ENCODE assay signal across 8 cellular contexts in genomic region chr4:84583871-84584373, GRCh38. TPM values are rescaled to one million over a fixed set of nuclear protein-coding genes. Genes with fewer than 3 reads are reported as not detected.
DNase-seq lines count a peak whose midpoint lies in the region; ATAC-seq and TF ChIP-seq lines count a peak whose summit lies in the region.

No MANE protein-coding gene starts in this region.

- H3K27ac ChIP-seq in foreskin keratinocyte = peak overlapping the region; percentile 71
- H3K27ac ChIP-seq in skeletal muscle tissue (ENCODE audit: low read depth, low read length) = no peak overlapping the region

- peaks cover 44% of the 10 kb centered on the region for H3K27me3 Mint-ChIP-seq in activated CD4-positive, alpha-beta T cell treated with anti-CD3 and anti-CD28 coated beads, Interleukin-2, amount 10 ng/mL, durations not matched to agents 7 days and 5 days
- H3K27me3 Mint-ChIP-seq in T-cell = peaks cover 25 to 46% of the 10 kb centered on the region in 2 donors

- CTCF ChIA-PET in activated CD4-positive, alpha-beta T cell treated with anti-CD3 and anti-CD28 coated beads, Interleukin-2, amount 10 ng/mL, durations not matched to agents 7 days and 5 days (lab: Charles Lee) = interaction anchor here (1.0 to 1.8 kb wide), 2 partner anchors 10 to 13 kb away, joined by 4 to 7 read pairs; no protein-coding TSS in a partner anchor
- CTCF ChIA-PET in T-cell (lab: Charles Lee) = interaction anchor here in 1 of 2 donors (1.2 kb wide), 1 partner anchor 16 kb away, joined by 4 read pairs; no protein-coding TSS in a partner anchor

- no peaks in the 10 kb centered on the region for H3K36me3 ChIP-seq in skeletal muscle tissue (ENCODE audit: control insufficient read depth in 3 of 3, insufficient read depth in 3 of 3, low read length in 3 of 3)

- H3K27ac Mint-ChIP-seq in activated CD4-positive, alpha-beta T cell treated with anti-CD3 and anti-CD28 coated beads, Interleukin-2, amount 10 ng/mL, durations not matched to agents 7 days and 5 days = no peak overlapping the region
- no peak overlapping the region for H3K27ac Mint-ChIP-seq in T-cell

- H3K4me3 Mint-ChIP-seq in activated CD4-positive, alpha-beta T cell treated with anti-CD3 and anti-CD28 coated beads, Interleukin-2, amount 10 ng/mL, durations not matched to agents 7 days and 5 days = peak overlapping the region; percentile 70
- peak overlapping the region; percentile 79 to 85 (median 85) for H3K4me3 Mint-ChIP-seq in T-cell

- H3K4me3 ChIP-seq in skeletal muscle tissue (ENCODE audit: low read length in 3 of 3) = peak overlapping the region; percentile 61 to 70 (median 67)

- H3K36me3 Mint-ChIP-seq in activated CD4-positive, alpha-beta T cell treated with anti-CD3 and anti-CD28 coated beads, Interleukin-2, amount 10 ng/mL, durations not matched to agents 7 days and 5 days (ENCODE audit: low read depth) = no peaks in the 10 kb centered on the region
- no peaks in the 10 kb centered on the region for H3K36me3 Mint-ChIP-seq in T-cell

- POLR2A ChIA-PET in activated CD4-positive, alpha-beta T cell treated with anti-CD3 and anti-CD28 coated beads, Interleukin-2, amount 10 ng/mL, durations not matched to agents 7 days and 5 days (lab: Charles Lee) = no interaction called here
- POLR2A ChIA-PET in T-cell (lab: Charles Lee) = no interaction called here

- peaks cover 0 to 2% (median 0%) of the 10 kb centered on the region in 3 donors for H3K9me3 ChIP-seq in skeletal muscle tissue (ENCODE audit: control insufficient read depth in 3 of 3, low read length in 3 of 3)

- H3K4me1 Mint-ChIP-seq in activated CD4-positive, alpha-beta T cell treated with anti-CD3 and anti-CD28 coated beads, Interleukin-2, amount 10 ng/mL, durations not matched to agents 7 days and 5 days = peaks cover 15% of the 10 kb centered on the region
- H3K4me1 Mint-ChIP-seq in T-cell = peaks cover 15 to 22% (median 19%) of the 10 kb centered on the region in 3 donors

- no peaks in the 10 kb centered on the region for H3K9me3 Mint-ChIP-seq in activated CD4-positive, alpha-beta T cell treated with anti-CD3 and anti-CD28 coated beads, Interleukin-2, amount 10 ng/mL, durations not matched to agents 7 days and 5 days
- H3K9me3 Mint-ChIP-seq in T-cell = peaks cover 0 to 4% (median 0%) of the 10 kb centered on the region in 3 donors

- no peak overlapping the region for H3K9ac ChIP-seq in skeletal muscle tissue (ENCODE audit: low read depth in 1 of 3, low read length in 3 of 3)

- no peak for DNase-seq in activated CD4-positive, alpha-beta T cell treated with anti-CD3 and anti-CD28 coated beads, Interleukin-2, amount 10 ng/mL, durations not matched to agents 7 days and 5 days
- DNase-seq in activated CD4-positive, alpha-beta T cell treated with anti-CD3 and anti-CD28 coated beads, Interleukin-2, amount 50 U/mL, for 1 hour = no peak
- DNase-seq in T-cell = no peak
- peak; percentile 17 to 49 for DNase-seq in foreskin keratinocyte
- no peak for DNase-seq in NCI-H187 (lab: John Stamatoyannopoulos, UW)
- no peak for DNase-seq in NCI-H2081 (lab: John Stamatoyannopoulos, UW)

- ATAC-seq in T-cell (replicated peaks in 1 of 4) = no peak
- no peak for ATAC-seq in foreskin keratinocyte
- ATAC-seq in GM21367 (IDR thresholded peaks at IDR 0.05; ENCODE audit: unreplicated experiment) = no peak

- peaks cover 14% of the 10 kb centered on the region for H3K4me1 ChIP-seq in foreskin keratinocyte
- H3K4me1 ChIP-seq in skeletal muscle tissue (ENCODE audit: control insufficient read depth in 3 of 3, insufficient read depth in 3 of 3, low read length in 3 of 3) = peaks cover 9 to 16% (median 10%) of the 10 kb centered on the region in 3 donors

- no peaks in the 10 kb centered on the region for H3K27me3 ChIP-seq in foreskin keratinocyte
- H3K27me3 ChIP-seq in skeletal muscle tissue (ENCODE audit: control insufficient read depth in 3 of 3, insufficient read depth in 3 of 3, low read length in 3 of 3) = peaks cover 18 to 31% (median 23%) of the 10 kb centered on the region in 3 donors

- TF ChIP-seq CTCF in foreskin keratinocyte (conservative IDR thresholded peaks at IDR 0.05) = peak; percentile 18

RNA-seq across cellular contexts. Expression of gene CDS1, which starts 1.0 kb away (rescaled TPM):
- under 1 TPM in 1 of 2 experiments, not detected in 1; 0.22 TPM for total RNA-seq in activated CD4-positive, alpha-beta T cell treated with anti-CD3 and anti-CD28 coated beads, Interleukin-2, amount 10 ng/mL, durations not matched to agents 7 days and 5 days
- total RNA-seq in T-cell (under 1 TPM; 0.47 to 0.92 (median 0.68) TPM), foreskin keratinocyte (20.0 and 20.8 TPM in 2 replicates), skeletal muscle tissue (0.52 TPM)
- polyA plus RNA-seq in foreskin keratinocyte = 7.6 and 9.2 TPM in 2 replicates

Comparison
In these comparisons a context has a peak if more than half of its experiments do, and no peak if none do; other contexts are left out.
1. DNase-seq: peak in foreskin keratinocyte (2 of 2); none in activated CD4-positive, alpha-beta T cell treated with anti-CD3 and anti-CD28 coated beads, Interleukin-2, amount 10 ng/mL, durations not matched to agents 7 days and 5 days (single experiment), activated CD4-positive, alpha-beta T cell treated with anti-CD3 and anti-CD28 coated beads, Interleukin-2, amount 50 U/mL, for 1 hour (single experiment), T-cell (0 of 34), NCI-H187 (0 of 2) and NCI-H2081 (0 of 2).
2. RNA of gene CDS1, which starts 1.0 kb away (total RNA-seq): 20.0 to 20.8 TPM in foreskin keratinocyte; 0.47 to 0.92 TPM in T-cell, 0.52 TPM in skeletal muscle tissue (single experiment) and 0.22 TPM in activated CD4-positive, alpha-beta T cell treated with anti-CD3 and anti-CD28 coated beads, Interleukin-2, amount 10 ng/mL, durations not matched to agents 7 days and 5 days; every median in the first group is over 10 times any median in the second.